14 cellular contexts compared by ENCODE assay signal in genomic region chr1:159781992-159782391, GRCh38. TPM values are rescaled to one million over a fixed set of nuclear protein-coding genes. Genes with fewer than 3 reads are reported as not detected.
DNase-seq lines count a peak whose midpoint lies in the region; ATAC-seq lines count a peak whose summit lies in the region.
"Had no signal": no experiment of that assay in that cellular context is flagged by ENCODE, and none has a peak within 500 bp of the region (broad histone marks: within the 10 kb centered on the region; RNA-seq: fewer than 3 reads in every experiment).

No MANE protein-coding gene starts in this region.

- no peaks in the 10 kb centered on the region for H3K27me3 Mint-ChIP-seq in activated T-cell treated with anti-CD3 and anti-CD28 coated beads, Interleukin-2, amount 50 U/mL, for 24 hours
- peaks cover 7% of the 10 kb centered on the region for H3K27me3 Mint-ChIP-seq in activated naive CD8-positive, alpha-beta T cell treated with anti-CD3 and anti-CD28 coated beads, Interleukin-2, amount 10 ng/mL, durations not matched to agents 7 days and 5 days

- peaks cover 21% of the 10 kb centered on the region for H3K4me1 Mint-ChIP-seq in activated T-cell treated with anti-CD3 and anti-CD28 coated beads, Interleukin-2, amount 50 U/mL, for 24 hours (ENCODE audit: low read depth)
- peaks cover 18% of the 10 kb centered on the region for H3K4me1 Mint-ChIP-seq in activated naive CD8-positive, alpha-beta T cell treated with anti-CD3 and anti-CD28 coated beads, Interleukin-2, amount 10 ng/mL, durations not matched to agents 7 days and 5 days
- peaks cover 29% of the 10 kb centered on the region for H3K4me1 Mint-ChIP-seq in stimulated activated effector memory CD8-positive, alpha-beta T cell treated with anti-CD3 and anti-CD28 coated beads, Interleukin-12 subunit alpha, Interleukin-12 subunit beta, amount 100 ng/mL, for 72 hours

- no peak overlapping the region for H3K27ac Mint-ChIP-seq in activated T-cell treated with anti-CD3 and anti-CD28 coated beads, Interleukin-2, amount 50 U/mL, for 24 hours
- no peak overlapping the region for H3K27ac Mint-ChIP-seq in activated naive CD8-positive, alpha-beta T cell treated with anti-CD3 and anti-CD28 coated beads, Interleukin-2, amount 10 ng/mL, durations not matched to agents 7 days and 5 days
- no peak overlapping the region for H3K27ac Mint-ChIP-seq in stimulated activated effector memory CD8-positive, alpha-beta T cell treated with anti-CD3 and anti-CD28 coated beads, Interleukin-12 subunit alpha, Interleukin-12 subunit beta, amount 100 ng/mL, for 72 hours

- ATAC-seq in activated naive CD8-positive, alpha-beta T cell treated with anti-CD3 and anti-CD28 coated beads, Interleukin-2, amount 10 ng/mL, durations not matched to agents 7 days and 5 days (ENCODE audit: low read depth): no peak
- no peak for ATAC-seq in stimulated activated effector memory CD8-positive, alpha-beta T cell treated with anti-CD3 and anti-CD28 coated beads, Interleukin-12 subunit alpha, Interleukin-12 subunit beta, amount 100 ng/mL, for 72 hours

- no peaks in the 10 kb centered on the region for H3K9me3 ChIP-seq in iPS-18a (ENCODE audit: control insufficient read depth, low read depth, low read length)

- peak overlapping the region; percentile 63 for H3K4me3 ChIP-seq in iPS-18a (ENCODE audit: low read length)

- H3K36me3 Mint-ChIP-seq in activated T-cell treated with anti-CD3 and anti-CD28 coated beads, Interleukin-2, amount 50 U/mL, for 24 hours (ENCODE audit: low read depth): peaks cover 2% of the 10 kb centered on the region
- no peaks in the 10 kb centered on the region for H3K36me3 Mint-ChIP-seq in activated naive CD8-positive, alpha-beta T cell treated with anti-CD3 and anti-CD28 coated beads, Interleukin-2, amount 10 ng/mL, durations not matched to agents 7 days and 5 days
- H3K36me3 Mint-ChIP-seq in stimulated activated effector memory CD8-positive, alpha-beta T cell treated with anti-CD3 and anti-CD28 coated beads, Interleukin-12 subunit alpha, Interleukin-12 subunit beta, amount 100 ng/mL, for 72 hours: no peaks in the 10 kb centered on the region

- POLR2A ChIA-PET in activated naive CD8-positive, alpha-beta T cell treated with anti-CD3 and anti-CD28 coated beads, Interleukin-2, amount 10 ng/mL, durations not matched to agents 7 days and 5 days (lab: Charles Lee): interaction anchor here (1.2 kb wide), 1 partner anchor 75 kb away, joined by 4 read pairs; no protein-coding TSS in a partner anchor

- DNase-seq in activated T-cell treated with anti-CD3 and anti-CD28 coated beads, Interleukin-2, amount 50 U/mL, for 24 hours: no peak
- no peak for DNase-seq in activated T-cell treated with anti-CD3 and anti-CD28 coated beads, Interleukin-2, amount 50 U/mL, for 1 hour
- no peak for DNase-seq in activated naive CD8-positive, alpha-beta T cell treated with anti-CD3 and anti-CD28 coated beads, Interleukin-2, amount 10 ng/mL, durations not matched to agents 7 days and 5 days
- no peak for DNase-seq in stimulated activated effector memory CD8-positive, alpha-beta T cell treated with anti-CD3 and anti-CD28 coated beads, Interleukin-12 subunit alpha, Interleukin-12 subunit beta, amount 100 ng/mL, for 72 hours (ENCODE audit: low spot score in 2 of 2)
- DNase-seq in NCI-H1930 (lab: John Stamatoyannopoulos, UW): no peak
- DNase-seq in globus pallidus (ENCODE audit: low spot score): no peak
- no peak for DNase-seq in stimulated activated CD4-positive, alpha-beta T cell treated with anti-CD3 and anti-CD28 coated beads, Interleukin-4, amount 100 ng/mL, for 4 hours
- DNase-seq: IMR-90; NCI-H510A; stimulated activated CD4-positive, alpha-beta T cell treated with anti-CD3 and anti-CD28 coated beads, Interleukin-15, amount 100 ng/mL, for 24 hours; stimulated activated naive CD4-positive, alpha-beta T cell treated with Interleukin-2 at 50 U/mL for 16 hours had no signal

- peaks cover 4% of the 10 kb centered on the region for H3K27me3 ChIP-seq in iPS-18a (ENCODE audit: control insufficient read depth, insufficient read depth, low read length)

- H3K9ac ChIP-seq in iPS-18a (ENCODE audit: low read length): no peak overlapping the region

- no peak overlapping the region for H3K27ac ChIP-seq in iPS-18a (ENCODE audit: low read length)
- H3K27ac ChIP-seq: SK-N-MC had no signal

- H3K4me1 ChIP-seq in iPS-18a (ENCODE audit: control insufficient read depth, low read depth, low read length): peaks cover 13% of the 10 kb centered on the region

- peak overlapping the region; percentile 76 for H3K4me3 Mint-ChIP-seq in activated T-cell treated with anti-CD3 and anti-CD28 coated beads, Interleukin-2, amount 50 U/mL, for 24 hours
- peak overlapping the region; percentile 84 for H3K4me3 Mint-ChIP-seq in activated naive CD8-positive, alpha-beta T cell treated with anti-CD3 and anti-CD28 coated beads, Interleukin-2, amount 10 ng/mL, durations not matched to agents 7 days and 5 days
- peak overlapping the region; percentile 69 for H3K4me3 Mint-ChIP-seq in stimulated activated effector memory CD8-positive, alpha-beta T cell treated with anti-CD3 and anti-CD28 coated beads, Interleukin-12 subunit alpha, Interleukin-12 subunit beta, amount 100 ng/mL, for 72 hours

- H3K36me3 ChIP-seq in iPS-18a (ENCODE audit: control insufficient read depth, low read depth, low read length): no peaks in the 10 kb centered on the region

- no peaks in the 10 kb centered on the region for H3K9me3 Mint-ChIP-seq in activated T-cell treated with anti-CD3 and anti-CD28 coated beads, Interleukin-2, amount 50 U/mL, for 24 hours
- H3K9me3 Mint-ChIP-seq in activated naive CD8-positive, alpha-beta T cell treated with anti-CD3 and anti-CD28 coated beads, Interleukin-2, amount 10 ng/mL, durations not matched to agents 7 days and 5 days: no peaks in the 10 kb centered on the region
- H3K9me3 Mint-ChIP-seq in stimulated activated effector memory CD8-positive, alpha-beta T cell treated with anti-CD3 and anti-CD28 coated beads, Interleukin-12 subunit alpha, Interleukin-12 subunit beta, amount 100 ng/mL, for 72 hours: no peaks in the 10 kb centered on the region

RNA-seq across cellular contexts. Expression of gene DUSP23, which starts 1.2 kb away (rescaled TPM):
- total RNA-seq in activated naive CD8-positive, alpha-beta T cell treated with anti-CD3 and anti-CD28 coated beads, Interleukin-2, amount 10 ng/mL, durations not matched to agents 7 days and 5 days: 10 to 100 TPM; 20.1 to 22.2 TPM

RNA-seq across cellular contexts. Expression of gene FCRL6, which starts 20.2 kb away (rescaled TPM):
- 1 to 10 TPM; 6.0 to 7.3 TPM for total RNA-seq in activated naive CD8-positive, alpha-beta T cell treated with anti-CD3 and anti-CD28 coated beads, Interleukin-2, amount 10 ng/mL, durations not matched to agents 7 days and 5 days
- total RNA-seq: IMR-90, lung microvascular endothelial cell had no signal

RNA-seq across cellular contexts. Expression of gene SLAMF8, which starts 44.7 kb away (rescaled TPM):
- total RNA-seq in activated naive CD8-positive, alpha-beta T cell treated with anti-CD3 and anti-CD28 coated beads, Interleukin-2, amount 10 ng/mL, durations not matched to agents 7 days and 5 days: 1 to 10 TPM; 1.1 to 1.8 TPM
- total RNA-seq: IMR-90, lung microvascular endothelial cell had no signal
